21 cellular contexts compared by ENCODE assay signal in genomic region chr7:82388138-82388537, GRCh38. TPM values are rescaled to one million over a fixed set of nuclear protein-coding genes. Genes with fewer than 3 reads are reported as not detected.
"Had no signal": no experiment of that assay in that cellular context is flagged by ENCODE, and none has a peak within 500 bp of the region (broad histone marks: within the 10 kb centered on the region; RNA-seq: fewer than 3 reads in every experiment).

No MANE protein-coding gene starts in this region.

- H3K4me2 ChIP-seq: hepatocyte had no signal

- H3K36me3 Mint-ChIP-seq: activated naive CD8-positive, alpha-beta T cell; naive thymus-derived CD8-positive, alpha-beta T cell; stimulated activated naive B cell treated with anti-CD40 and anti-IgM and Interleukin-4, amounts not matched to agents 10 μg/mL and 1 μg/mL and 100 μg/mL, for 72 hours had no signal

- H3K9me3 ChIP-seq: mucosa of descending colon, neutrophil, right atrium auricular region, vagina had no signal

- H3K9me3 Mint-ChIP-seq: stimulated activated naive B cell treated with anti-CD40 and anti-IgM and Interleukin-4, amounts not matched to agents 10 μg/mL and 1 μg/mL and 100 μg/mL, for 72 hours had no signal

- H3K27ac Mint-ChIP-seq: activated CD4-positive, alpha-beta memory T cell treated with anti-CD3 and anti-CD28 coated beads, Interleukin-2, amount 10 ng/mL, durations not matched to agents 7 days and 5 days; activated naive CD8-positive, alpha-beta T cell; naive thymus-derived CD8-positive, alpha-beta T cell; stimulated activated naive B cell treated with anti-CD40 and anti-IgM and Interleukin-4, amounts not matched to agents 10 μg/mL and 1 μg/mL and 100 μg/mL, for 72 hours; WTC11 had no signal

- H3K79me2 ChIP-seq: hepatocyte had no signal

- H3K27me3 Mint-ChIP-seq: activated CD4-positive, alpha-beta memory T cell treated with anti-CD3 and anti-CD28 coated beads, Interleukin-2, amount 10 ng/mL, durations not matched to agents 7 days and 5 days; activated naive CD8-positive, alpha-beta T cell; naive thymus-derived CD8-positive, alpha-beta T cell; stimulated activated naive B cell treated with anti-CD40 and anti-IgM and Interleukin-4, amounts not matched to agents 10 μg/mL and 1 μg/mL and 100 μg/mL, for 72 hours had no signal

- H2AFZ ChIP-seq: hepatocyte had no signal

- H3K4me3 Mint-ChIP-seq: activated CD4-positive, alpha-beta memory T cell treated with anti-CD3 and anti-CD28 coated beads, Interleukin-2, amount 10 ng/mL, durations not matched to agents 7 days and 5 days; activated naive CD8-positive, alpha-beta T cell; brain; naive thymus-derived CD8-positive, alpha-beta T cell; stimulated activated naive B cell treated with anti-CD40 and anti-IgM and Interleukin-4, amounts not matched to agents 10 μg/mL and 1 μg/mL and 100 μg/mL, for 72 hours; WTC11 had no signal

- H3K27me3 ChIP-seq: hepatocyte, neutrophil, right atrium auricular region, tibial nerve, vagina had no signal

- H3K4me3 ChIP-seq: coronary artery, hepatocyte, mucosa of descending colon, right atrium auricular region, tibial nerve, vagina had no signal

- DNase-seq: activated CD4-positive, alpha-beta memory T cell treated with anti-CD3 and anti-CD28 coated beads, Interleukin-2, amount 10 ng/mL, durations not matched to agents 7 days and 5 days; activated CD4-positive, alpha-beta T cell treated with anti-CD3 and anti-CD28 coated beads for 4 hours; activated gamma-delta T cell treated with Interleukin-2 at 50 U/mL for 16 hours; activated T-cell treated with anti-CD3 and anti-CD28 coated beads, Interleukin-2, amount 50 U/mL, for 48 hours; central memory CD4-positive, alpha-beta T cell; effector memory CD4-positive, alpha-beta T cell; mucosa of descending colon; naive thymus-derived CD8-positive, alpha-beta T cell; stimulated activated CD4-positive, alpha-beta T cell treated with anti-CD3 and anti-CD28 coated beads, Interleukin-4, amount 100 ng/mL, for 1 hour; stimulated activated naive B cell treated with anti-CD40 and anti-IgM and Interleukin-4, amounts not matched to agents 10 μg/mL and 1 μg/mL and 100 μg/mL, for 72 hours; substantia nigra; T-helper 2 cell had no signal

- H3K27ac ChIP-seq: coronary artery, hepatocyte, neutrophil, right atrium auricular region, tibial nerve, vagina had no signal

- H3K4me1 Mint-ChIP-seq: activated CD4-positive, alpha-beta memory T cell treated with anti-CD3 and anti-CD28 coated beads, Interleukin-2, amount 10 ng/mL, durations not matched to agents 7 days and 5 days; naive thymus-derived CD8-positive, alpha-beta T cell; stimulated activated naive B cell treated with anti-CD40 and anti-IgM and Interleukin-4, amounts not matched to agents 10 μg/mL and 1 μg/mL and 100 μg/mL, for 72 hours had no signal

- H3K36me3 ChIP-seq: neutrophil, right atrium auricular region, tibial nerve, vagina had no signal

RNA-seq across cellular contexts. Expression of gene CACNA2D1, which starts 55.4 kb away (rescaled TPM):
- total RNA-seq: activated CD4-positive, alpha-beta memory T cell treated with anti-CD3 and anti-CD28 coated beads, Interleukin-2, amount 10 ng/mL, durations not matched to agents 7 days and 5 days; naive thymus-derived CD8-positive, alpha-beta T cell had no signal
- polyA plus RNA-seq: naive thymus-derived CD8-positive, alpha-beta T cell had no signal
